ENCODE assay signal across 14 cellular contexts in the genomic region with DNA sequence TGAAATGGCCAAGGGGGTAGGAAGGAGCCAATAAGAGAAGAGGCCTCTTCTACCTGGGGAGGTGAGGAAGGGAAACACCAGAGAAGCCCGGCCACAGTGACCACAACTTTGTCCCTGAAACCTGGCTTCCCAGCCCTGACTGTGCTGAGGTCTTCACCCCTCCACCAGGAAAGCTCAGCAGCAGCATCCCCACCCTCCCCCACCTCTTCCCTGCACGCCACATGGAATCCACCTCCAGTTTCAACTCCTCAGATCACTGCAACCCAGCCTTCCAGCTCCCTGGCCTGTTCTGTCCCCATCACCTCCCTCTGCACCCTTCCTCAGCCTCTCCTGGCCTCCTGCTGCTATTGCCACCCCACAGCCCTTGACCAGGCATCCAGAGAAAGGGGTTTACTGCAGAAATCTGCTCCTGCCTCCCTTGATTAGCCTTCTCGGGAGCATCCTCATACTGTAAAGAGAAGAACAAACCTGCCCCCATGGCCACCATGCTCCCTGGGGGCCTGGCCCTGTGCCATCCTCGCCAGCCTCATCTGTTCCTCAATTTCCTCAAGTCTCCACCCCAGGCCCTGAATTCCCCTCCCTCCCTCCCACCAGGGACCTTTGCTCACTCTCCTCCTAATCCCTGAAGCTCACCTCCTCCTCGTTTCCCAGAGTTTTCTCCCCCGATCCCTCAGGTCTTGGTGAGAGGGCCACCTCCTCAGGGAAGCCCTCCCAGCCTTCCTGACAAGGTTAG.
DNase-seq lines count a peak whose midpoint lies in the region; TF ChIP-seq lines count a peak whose summit lies in the region.
"Had no signal": no experiment of that assay in that cellular context is flagged by ENCODE, and none has a peak within 500 bp of the region (broad histone marks: within the 10 kb centered on the region; RNA-seq: fewer than 3 reads in every experiment).

No MANE protein-coding gene starts in this region.

- H3K4me3 ChIP-seq in left ventricle myocardium inferior = no peak overlapping the region
- no peak overlapping the region for H3K4me3 ChIP-seq in coronary artery
- no peak overlapping the region for H3K4me3 ChIP-seq in thyroid gland (replicated peaks in 1 of 3)

- no peak for TF ChIP-seq POLR2A in thyroid gland (IDR thresholded peaks at IDR 0.05)

- DNase-seq in cardiac septum (ENCODE audit: low spot score) (peak; percentile 36), left ventricle myocardium inferior (no peak), coronary artery (ENCODE audit: low spot score) (peak; percentile 60), neural crest cell (ENCODE audit: low read depth, low spot score) (no peak), ureter (ENCODE audit: low spot score) (peak; percentile 32), GOT3 (lab: John Stamatoyannopoulos, UW) (no peak), thyroid gland (no peak), SKM-1 treated with dmso at 0.1 percent for 144 hours (lab: John Stamatoyannopoulos, UW; ENCODE audit: unreplicated experiment) (no peak)
- DNase-seq: AML-193; C1 segment of cervical spinal cord; Calu3; CD4-positive, alpha-beta T cell; DMS 273 treated with DMSO at 0.1 percent for 48 hours had no signal

- H3K4me3 Mint-ChIP-seq in neural crest cell = no peak overlapping the region
- H3K4me3 Mint-ChIP-seq: CD4-positive, alpha-beta T cell had no signal

- peaks cover 13% of the 10 kb centered on the region for H3K27me3 Mint-ChIP-seq in neural crest cell (ENCODE audit: low read depth)

- H3K4me1 Mint-ChIP-seq in neural crest cell = no peaks in the 10 kb centered on the region

- intact Hi-C loops in cardiac septum (cut with DNase I) = no loop called here
- intact Hi-C loops in left ventricle myocardium inferior (cut with micrococcal nuclease) = no loop called here
- intact Hi-C loops in thyroid gland (cut with DNase I) = no loop called here

- H3K27ac ChIP-seq in left ventricle myocardium inferior (replicated peaks) (no peak overlapping the region), coronary artery (no peak overlapping the region), thyroid gland (no peak overlapping the region)
- H3K27ac ChIP-seq: 22Rv1 had no signal

- TF ChIP-seq CTCF in left ventricle myocardium inferior (IDR thresholded peaks at IDR 0.05; ENCODE audit: borderline replicate concordance) = no peak
- TF ChIP-seq CTCF in coronary artery (IDR thresholded peaks at IDR 0.05) = no peak
- TF ChIP-seq CTCF in neural crest cell (conservative IDR thresholded peaks at IDR 0.05) = no peak
- TF ChIP-seq CTCF in thyroid gland (IDR thresholded peaks at IDR 0.05) = no peak

- 66 to 73% methylated on average over 6 of the region's 6 CpGs for WGBS in thyroid gland, 2 donors

- peak overlapping the region; percentile 81 for H3K27ac Mint-ChIP-seq in neural crest cell (ENCODE audit: unreplicated experiment)
- H3K27ac Mint-ChIP-seq: CD4-positive, alpha-beta T cell had no signal

- H3K36me3 ChIP-seq in left ventricle myocardium inferior (no peaks in the 10 kb centered on the region), thyroid gland (no peaks in the 10 kb centered on the region)

- H3K27me3 ChIP-seq in left ventricle myocardium inferior (ENCODE audit: low read depth) (peaks cover 87% of the 10 kb centered on the region), thyroid gland (no peaks in the 10 kb centered on the region)

- no peaks in the 10 kb centered on the region for H3K9me3 Mint-ChIP-seq in neural crest cell
- H3K9me3 Mint-ChIP-seq: CD4-positive, alpha-beta T cell had no signal

- no peaks in the 10 kb centered on the region for H3K36me3 Mint-ChIP-seq in neural crest cell (ENCODE audit: low read depth)

- H3K9me3 ChIP-seq in left ventricle myocardium inferior (replicated peaks) = no peaks in the 10 kb centered on the region
- H3K9me3 ChIP-seq in thyroid gland = no peaks in the 10 kb centered on the region

- no peaks in the 10 kb centered on the region for H3K4me1 ChIP-seq in left ventricle myocardium inferior
- no peaks in the 10 kb centered on the region for H3K4me1 ChIP-seq in thyroid gland

Comparison
In these comparisons a context has a peak if more than half of its experiments do, and no peak if none do; other contexts are left out.
1. DNase-seq: peak in cardiac septum (single experiment), coronary artery (single experiment) and ureter (single experiment); none in left ventricle myocardium inferior (single experiment), neural crest cell (single experiment), GOT3 (single experiment), thyroid gland (0 of 2) and SKM-1 treated with dmso at 0.1 percent for 144 hours (single experiment).